Comparison of ENCODE assay signal across 8 cellular contexts in the genomic region with DNA sequence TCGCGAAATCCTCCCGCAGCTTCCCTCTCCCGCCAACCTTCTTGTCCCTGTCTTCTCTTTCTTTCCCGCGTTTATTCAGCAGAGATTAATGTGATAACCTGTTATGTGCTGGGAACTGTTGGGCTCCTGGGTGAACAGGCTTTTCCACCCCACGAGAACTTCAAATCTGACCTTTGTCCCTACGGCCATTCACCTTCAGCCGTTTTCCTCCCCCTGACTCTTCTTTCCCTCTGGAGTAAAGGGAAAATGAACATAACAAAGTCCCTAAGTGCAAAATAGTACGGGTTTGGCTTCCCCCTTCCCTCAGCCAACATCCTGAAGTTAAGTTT. TPM values are rescaled to one million over a fixed set of nuclear protein-coding genes. Genes with fewer than 3 reads are reported as not detected.
DNase-seq lines count a peak whose midpoint lies in the region; ATAC-seq and TF ChIP-seq lines count a peak whose summit lies in the region.

No MANE protein-coding gene starts in this region.

- H4K20me1 ChIP-seq in BLaER1 treated with 17β-estradiol and CSF1 and Interleukin-3, amounts not matched to agents 10 nM and 100 nM = no peaks in the 10 kb centered on the region

- peak overlapping the region; percentile 77 to 96 (median 91) for H3K4me2 ChIP-seq in BLaER1 treated with 17β-estradiol and CSF1 and Interleukin-3, amounts not matched to agents 10 nM and 100 nM

- H3K4me3 ChIP-seq in BLaER1 treated with 17β-estradiol and CSF1 and Interleukin-3, amounts not matched to agents 10 nM and 100 nM = peak overlapping the region; percentile 61 to 76 (median 68)
- peak overlapping the region; percentile 61 to 65 for H3K4me3 ChIP-seq in gastroesophageal sphincter
- peak overlapping the region; percentile 75 for H3K4me3 ChIP-seq in rectal smooth muscle tissue (ENCODE audit: low read length)

- ATAC-seq in GM21737 (IDR thresholded peaks at IDR 0.05; ENCODE audit: unreplicated experiment) = peak; percentile 5
- ATAC-seq in gastroesophageal sphincter = peak; percentile 4
- no peak for ATAC-seq in HG03159 (IDR thresholded peaks at IDR 0.05; ENCODE audit: unreplicated experiment)
- ATAC-seq in HG02623 (IDR thresholded peaks at IDR 0.05; ENCODE audit: unreplicated experiment) = no peak

- no peak for DNase-seq in stimulated activated CD4-positive, alpha-beta T cell treated with anti-CD3 and anti-CD28 coated beads, Interleukin-1b, Interleukin-23, amount 100 ng/mL, for 48 hours

- TF ChIP-seq CTCF in VCaP (conservative IDR thresholded peaks at IDR 0.05) (no peak), gastroesophageal sphincter (IDR thresholded peaks at IDR 0.05) (no peak)

- H3K9ac ChIP-seq in BLaER1 treated with 17β-estradiol and CSF1 and Interleukin-3, amounts not matched to agents 10 nM and 100 nM = peak overlapping the region; percentile 73 to 85 (median 83)
- H3K9ac ChIP-seq in rectal smooth muscle tissue (ENCODE audit: low read length) = peak overlapping the region; percentile 55

- peaks cover 4 to 19% (median 12%) of the 10 kb centered on the region in 10 experiments; a peak in 15 of 20 replicates for H3K4me1 ChIP-seq in BLaER1 treated with 17β-estradiol and CSF1 and Interleukin-3, amounts not matched to agents 10 nM and 100 nM
- peaks cover 0 to 9% (median 5%) of the 10 kb centered on the region in 3 donors for H3K4me1 ChIP-seq in gastroesophageal sphincter
- peaks cover 2% of the 10 kb centered on the region for H3K4me1 ChIP-seq in rectal smooth muscle tissue (ENCODE audit: control insufficient read depth, insufficient read depth, low read length)

- TF ChIP-seq EP300 in gastroesophageal sphincter (IDR thresholded peaks at IDR 0.05) = no peak

- no peaks in the 10 kb centered on the region for H3K27me3 ChIP-seq in BLaER1 treated with 17β-estradiol and CSF1 and Interleukin-3, amounts not matched to agents 10 nM and 100 nM
- H3K27me3 ChIP-seq in gastroesophageal sphincter = no peaks in the 10 kb centered on the region
- no peaks in the 10 kb centered on the region for H3K27me3 ChIP-seq in rectal smooth muscle tissue (ENCODE audit: control insufficient read depth, insufficient read depth, low read length)

- H3K27ac ChIP-seq in BLaER1 treated with 17β-estradiol and CSF1 and Interleukin-3, amounts not matched to agents 10 nM and 100 nM = peak overlapping the region; percentile 31 to 83 (median 76); a peak in 20 of 22 replicates
- H3K27ac ChIP-seq in VCaP (peak overlapping the region; percentile 87), gastroesophageal sphincter (peak overlapping the region; percentile 80 to 92 (median 84)), rectal smooth muscle tissue (ENCODE audit: low read depth, low read length) (peak overlapping the region; percentile 87)

- TF ChIP-seq POLR2A in gastroesophageal sphincter (IDR thresholded peaks at IDR 0.05) = no peak

- 3% methylated on average over 8 to 10 of the region's 10 CpGs for WGBS in gastroesophageal sphincter (ENCODE audit: low coverage in 1 of 2), 2 donors

- H3K36me3 ChIP-seq in BLaER1 treated with 17β-estradiol and CSF1 and Interleukin-3, amounts not matched to agents 10 nM and 100 nM = no peaks in the 10 kb centered on the region
- H3K36me3 ChIP-seq in gastroesophageal sphincter = no peaks in the 10 kb centered on the region
- H3K36me3 ChIP-seq in rectal smooth muscle tissue (ENCODE audit: control insufficient read depth, insufficient read depth, low read length) = no peaks in the 10 kb centered on the region

- no peaks in the 10 kb centered on the region for H3K9me3 ChIP-seq in BLaER1 treated with 17β-estradiol and CSF1 and Interleukin-3, amounts not matched to agents 10 nM and 100 nM (replicated peaks in 1 of 11)
- H3K9me3 ChIP-seq in gastroesophageal sphincter = no peaks in the 10 kb centered on the region

RNA-seq across cellular contexts. Expression of gene KPNA2, which starts 15.1 kb away (rescaled TPM):
- 10 to 100 TPM; 15.7 to 34.7 (median 21.0) TPM for total RNA-seq in gastroesophageal sphincter

RNA-seq across cellular contexts. Expression of gene C17orf58, which starts 24.1 kb away (rescaled TPM):
- total RNA-seq in gastroesophageal sphincter = 10 to 100 TPM in 1 of 4 donors, 1 to 10 TPM in 3; 5.3 to 17.8 (median 7.3) TPM

Comparison
In these comparisons a context has a peak if more than half of its experiments do, and no peak if none do; other contexts are left out.
1. ATAC-seq: peak in GM21737 (single experiment) and gastroesophageal sphincter (single experiment); none in HG03159 (single experiment) and HG02623 (single experiment).
2. Peak in every context shown above with its lines, with median percentiles within 50 percentile points of each other: H3K27ac ChIP-seq and H3K4me3 ChIP-seq.